ENCODE assay signal across 4 cellular contexts in the genomic region with DNA sequence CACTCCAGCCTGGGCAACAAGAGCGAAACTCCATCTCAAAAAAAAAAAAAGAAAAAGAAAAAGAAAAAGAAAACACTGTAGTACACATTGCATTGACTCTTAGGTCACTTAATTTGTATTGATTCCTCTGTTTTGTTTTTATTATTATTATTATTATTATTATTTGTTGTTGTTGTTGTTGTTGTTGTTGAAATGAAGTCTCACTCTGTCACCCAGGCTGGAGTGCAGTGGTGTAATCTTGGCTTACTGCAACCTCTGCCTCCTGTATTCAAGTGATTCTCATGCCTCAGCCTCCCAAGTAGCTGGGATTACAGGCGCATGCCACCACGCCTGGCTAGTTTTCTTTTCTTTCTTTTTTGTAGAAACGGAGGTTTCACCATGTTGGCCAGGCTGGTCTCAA. TPM values are rescaled to one million over a fixed set of nuclear protein-coding genes. Genes with fewer than 3 reads are reported as not detected.
"Had no signal": no experiment of that assay in that cellular context is flagged by ENCODE, and none has a peak within 500 bp of the region (broad histone marks: within the 10 kb centered on the region; RNA-seq: fewer than 3 reads in every experiment).

No MANE protein-coding gene starts in this region.

RNA-seq across cellular contexts. Expression of a gene that starts 55.2 kb away (rescaled TPM):
- total RNA-seq: LHCN-M2, OCI-LY7, Right ventricle myocardium superior, SJSA1 had no signal
